In genomic region chr5:43804723-43805122, GRCh38 we compare ENCODE assay signal across 1 cellular context.
A peak's percentile ranks its signal among the peaks of the same experiment; 100 is the strongest.
TF ChIP-seq lines count a peak whose summit lies in the region.

No MANE protein-coding gene starts in this region.

TF ChIP-seq in K562, 482 proteins besides CTCF, POLR2A, EP300 and RAD21 (continued from another document):
- TF ChIP-seq ZNF197 (CRISPR knock-in tag; IDR thresholded peaks at IDR 0.05; ENCODE audit: low read depth) (peak; percentile 78; the same call in 1 of the 2 replicates), TAF15 (IDR thresholded peaks at IDR 0.05; ENCODE audit: low read depth, low read length) (no peak), UBTF (IDR thresholded peaks at IDR 0.05; ENCODE audit: borderline replicate concordance in 1 of 2, low read depth in 2 of 2, low read length in 2 of 2) (no peak), CEBPG (CRISPR knock-in tag; IDR thresholded peaks at IDR 0.05) (0 out of 2 replicates have a peak, but pooled peaks have one; percentile 22), CEBPG (tag; conservative IDR thresholded peaks at IDR 0.05 in 1 of 2, IDR thresholded peaks at IDR 0.05 in 1 of 2) (peak in 1 of 2 experiments; percentile 73; a peak in 2 of 4 replicates), HES1 (IDR thresholded peaks at IDR 0.05; ENCODE audit: low read depth) (no peak), CBX5 (IDR thresholded peaks at IDR 0.05; ENCODE audit: borderline replicate concordance, low read depth) (no peak), SAP30 (IDR thresholded peaks at IDR 0.05; ENCODE audit: borderline replicate concordance, insufficient read depth, low read depth, low read length, poor library complexity, severe bottlenecking) (no peak), JUND (IDR thresholded peaks at IDR 0.05; ENCODE audit: borderline replicate concordance, low read depth, low read length) (no peak), JUND (tag; IDR thresholded peaks at IDR 0.05; ENCODE audit: borderline replicate concordance, low read depth, low read length) (no peak), ZBTB9 (CRISPR knock-in tag; IDR thresholded peaks at IDR 0.05) (peak; percentile 47; the same call in 1 of the 2 replicates), CEBPZ (IDR thresholded peaks at IDR 0.05; ENCODE audit: borderline replicate concordance, low read depth, low read length) (no peak), CREM (IDR thresholded peaks at IDR 0.05; ENCODE audit: low read depth) (no peak), FOXA3 (CRISPR knock-in tag; conservative IDR thresholded peaks at IDR 0.05 in 1 of 2, IDR thresholded peaks at IDR 0.05 in 1 of 2) (peak in 1 of 2 experiments; percentile 77; a peak in 2 of 4 replicates), PRPF4 (IDR thresholded peaks at IDR 0.05; ENCODE audit: insufficient read depth, low read depth, low read length, poor library complexity, severe bottlenecking) (no peak), SMAD3 (CRISPR knock-in tag; conservative IDR thresholded peaks at IDR 0.05) (peak; percentile 77; the same call in 1 of the 2 replicates), ATF1 (CRISPR knock-in tag; IDR thresholded peaks at IDR 0.05) (no peak), ATF1 (tag; IDR thresholded peaks at IDR 0.05) (no peak), BCL6 (CRISPR knock-in tag; IDR thresholded peaks at IDR 0.05) (peak; percentile 67; the same call in 1 of the 2 replicates), ZNF668 (CRISPR knock-in tag; IDR thresholded peaks at IDR 0.05) (no peak), ZBTB11 (CRISPR knock-in tag; IDR thresholded peaks at IDR 0.05) (0 out of 6 replicates have a peak, but pooled peaks of 1 of the 3 experiments have one; percentile 48), ARID3B (CRISPR knock-in tag; IDR thresholded peaks at IDR 0.05; ENCODE audit: borderline replicate concordance) (no peak), ZNF584 (CRISPR knock-in tag; IDR thresholded peaks at IDR 0.05; ENCODE audit: low read depth) (peak; percentile 74; the same call in 1 of the 2 replicates), PML (IDR thresholded peaks at IDR 0.05; ENCODE audit: low read length) (peak; percentile 53; the same call in 1 of the 2 replicates), RREB1 (CRISPR knock-in tag; IDR thresholded peaks at IDR 0.05) (no peak), HDAC2 (IDR thresholded peaks at IDR 0.05) (no peak), NR4A1 (CRISPR knock-in tag; IDR thresholded peaks at IDR 0.05) (no peak), NR4A1 (tag; IDR thresholded peaks at IDR 0.05) (no peak), SOX6 (IDR thresholded peaks at IDR 0.05) (peak; percentile 53; the same call in 1 of the 2 replicates), FOXK2 (conservative IDR thresholded peaks at IDR 0.05 in 1 of 2, IDR thresholded peaks at IDR 0.05 in 1 of 2; ENCODE audit: low read depth in 2 of 2) (no peak), ZKSCAN1 (IDR thresholded peaks at IDR 0.05; ENCODE audit: low read depth, low read length) (no peak), CBFB (CRISPR knock-in tag; IDR thresholded peaks at IDR 0.05) (no peak), TAF7 (tag; IDR thresholded peaks at IDR 0.05) (no peak), ZNF766 (CRISPR knock-in tag; conservative IDR thresholded peaks at IDR 0.05) (peak; percentile 70; the same call in 1 of the 2 replicates)
